ENCODE assay signal across 8 cellular contexts in the genomic region with DNA sequence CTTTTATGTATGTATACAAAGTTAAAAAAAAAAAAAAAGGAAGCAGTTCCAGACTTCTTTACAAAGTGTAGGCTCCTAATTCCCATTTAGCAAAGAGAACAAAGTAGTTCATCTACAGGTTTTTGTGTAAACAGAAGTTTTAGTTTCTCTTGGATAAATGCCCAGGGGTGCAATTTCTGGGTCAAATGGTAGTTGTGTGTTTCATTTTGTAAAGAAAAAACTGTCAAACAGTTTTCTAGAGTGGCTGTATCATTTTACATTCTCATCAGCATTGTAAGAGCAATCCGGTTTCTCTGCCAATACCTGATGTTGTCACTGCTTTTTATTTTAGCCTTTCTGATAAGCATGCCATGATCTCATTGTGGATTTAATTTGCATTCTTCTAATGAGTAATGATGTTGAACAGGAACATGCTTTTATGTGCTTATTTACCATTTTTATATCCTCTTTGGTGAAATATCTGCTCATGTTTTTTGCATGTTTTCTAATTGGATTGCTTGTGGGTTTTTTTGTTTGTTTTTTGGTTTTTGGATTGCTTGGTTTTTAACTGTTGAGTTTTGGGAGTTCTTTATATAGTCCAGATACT. TPM values are rescaled to one million over a fixed set of nuclear protein-coding genes. Genes with fewer than 3 reads are reported as not detected.
DNase-seq lines count a peak whose midpoint lies in the region; ATAC-seq and TF ChIP-seq lines count a peak whose summit lies in the region.

No MANE protein-coding gene starts in this region.

- intact Hi-C loops in CD8-positive, alpha-beta T cell (cut with DNase I, micrococcal nuclease): no loop called here
- intact Hi-C loops in upper lobe of right lung (cut with DNase I): no loop called here

- H3K36me3 Mint-ChIP-seq in CD8-positive, alpha-beta T cell: peaks cover 30% of the 10 kb centered on the region
- H3K36me3 Mint-ChIP-seq in endodermal cell (ENCODE audit: low read depth): peaks cover 8% of the 10 kb centered on the region

- WGBS in endodermal cell (ENCODE audit: insufficient coverage in 1 of 2, insufficient read length in 1 of 2), 2 experiments: 91 to 100% methylated on average over 1 of the region's 1 CpG

- peaks cover 9% of the 10 kb centered on the region for H3K36me3 ChIP-seq in CD8-positive, alpha-beta T cell (ENCODE audit: insufficient read depth, low read length)
- H3K36me3 ChIP-seq in upper lobe of right lung (no peaks in the 10 kb centered on the region), endodermal cell (ENCODE audit: control insufficient read depth, insufficient read depth, low read length) (no peaks in the 10 kb centered on the region)

- H3K27ac ChIP-seq in CD8-positive, alpha-beta T cell (ENCODE audit: low read depth, low read length): no peak overlapping the region
- H3K27ac ChIP-seq in upper lobe of right lung: peak overlapping the region; percentile 18
- H3K27ac ChIP-seq in endodermal cell (ENCODE audit: low read depth, low read length): no peak overlapping the region

- no peak for ATAC-seq in CD8-positive, alpha-beta T cell
- ATAC-seq in upper lobe of right lung: no peak

- TF ChIP-seq CTCF in CD8-positive, alpha-beta T cell (IDR thresholded peaks at IDR 0.05): no peak
- TF ChIP-seq CTCF in fibroblast of mammary gland (conservative IDR thresholded peaks at IDR 0.05; ENCODE audit: control insufficient read depth, insufficient read depth, low read depth, low read length): no peak
- no peak for TF ChIP-seq CTCF in upper lobe of right lung (IDR thresholded peaks at IDR 0.05)
- TF ChIP-seq CTCF in endodermal cell (conservative IDR thresholded peaks at IDR 0.05): no peak

- H3K4me3 ChIP-seq in CD8-positive, alpha-beta T cell (ENCODE audit: low read depth, low read length): no peak overlapping the region
- H3K4me3 ChIP-seq in fibroblast of mammary gland (ENCODE audit: control insufficient read depth, low read depth, low read length): no peak overlapping the region
- H3K4me3 ChIP-seq in upper lobe of right lung: no peak overlapping the region
- no peak overlapping the region for H3K4me3 ChIP-seq in endodermal cell (ENCODE audit: low read length)

- H3K4me1 ChIP-seq in CD8-positive, alpha-beta T cell (ENCODE audit: insufficient read depth, low read length): peaks cover 5% of the 10 kb centered on the region
- H3K4me1 ChIP-seq in upper lobe of right lung: peaks cover 11% of the 10 kb centered on the region
- no peaks in the 10 kb centered on the region for H3K4me1 ChIP-seq in endodermal cell (ENCODE audit: control insufficient read depth, insufficient read depth, low read length)

- no peaks in the 10 kb centered on the region for H3K27me3 Mint-ChIP-seq in CD8-positive, alpha-beta T cell (ENCODE audit: low read depth)
- no peaks in the 10 kb centered on the region for H3K27me3 Mint-ChIP-seq in endodermal cell (ENCODE audit: insufficient read depth)

- H3K4me3 Mint-ChIP-seq in CD8-positive, alpha-beta T cell: no peak overlapping the region
- H3K4me3 Mint-ChIP-seq in endodermal cell: no peak overlapping the region

- in situ Hi-C loops in KBM-7 (cut with MboI; ENCODE audit: low pct_unique_long_range_greater_than_20kb, low sequenced_read_pairs): no loop called here

- CTCF ChIA-PET in CD8-positive, alpha-beta T cell (lab: Charles Lee): no interaction called here

- H3K9ac ChIP-seq in endodermal cell (ENCODE audit: extremely low read depth, low read length, poor library complexity, severe bottlenecking): no peak overlapping the region

- H3K9me3 ChIP-seq in CD8-positive, alpha-beta T cell (ENCODE audit: low read length): no peaks in the 10 kb centered on the region
- H3K9me3 ChIP-seq in upper lobe of right lung (no peaks in the 10 kb centered on the region), endodermal cell (ENCODE audit: control insufficient read depth, low read length) (no peaks in the 10 kb centered on the region)

- H3K27me3 ChIP-seq in CD8-positive, alpha-beta T cell (ENCODE audit: insufficient read depth, low read length): no peaks in the 10 kb centered on the region
- no peaks in the 10 kb centered on the region for H3K27me3 ChIP-seq in upper lobe of right lung
- no peaks in the 10 kb centered on the region for H3K27me3 ChIP-seq in endodermal cell (ENCODE audit: control insufficient read depth, insufficient read depth, low read length, poor library complexity, severe bottlenecking)

- POLR2A ChIA-PET in CD8-positive, alpha-beta T cell (lab: Charles Lee): no interaction called here

- peak overlapping the region; percentile 80 for H3K27ac Mint-ChIP-seq in CD8-positive, alpha-beta T cell
- H3K27ac Mint-ChIP-seq in endodermal cell: no peak overlapping the region

- H3K9me3 Mint-ChIP-seq in CD8-positive, alpha-beta T cell: no peaks in the 10 kb centered on the region
- no peaks in the 10 kb centered on the region for H3K9me3 Mint-ChIP-seq in endodermal cell

- DNase-seq in CD8-positive, alpha-beta T cell: no peak
- DNase-seq in HCEC 1CT (peak; percentile 44), NCI-H2196 treated with DMSO at 0.1 percent for 48 hours (lab: John Stamatoyannopoulos, UW; ENCODE audit: unreplicated experiment) (peak; percentile 65), fibroblast of mammary gland (ENCODE audit: low read depth) (peak; percentile 69), upper lobe of right lung (no peak), endodermal cell (no peak), NCI-H82 treated with DMSO at 0.1 percent for 48 hours (lab: John Stamatoyannopoulos, UW; ENCODE audit: unreplicated experiment) (no peak), KBM-7 (no peak)

- peaks cover 39% of the 10 kb centered on the region for H3K4me1 Mint-ChIP-seq in CD8-positive, alpha-beta T cell (ENCODE audit: low read depth)
- H3K4me1 Mint-ChIP-seq in endodermal cell: peaks cover 5% of the 10 kb centered on the region

RNA-seq across cellular contexts. Expression of gene PSME4, which starts 16.6 kb away (rescaled TPM):
- total RNA-seq in CD8-positive, alpha-beta T cell: 100 to 1,000 TPM in 1 of 2 experiments, 10 to 100 TPM in 1; 98.8 to 107 TPM
- total RNA-seq in upper lobe of right lung (44.5 TPM), endodermal cell (100 to 1,000 TPM in 1 of 2 donors, 10 to 100 TPM in 1; 90.6 to 116 TPM)
- 54.4 TPM for polyA plus RNA-seq in endodermal cell (2013, experiment 1 of 2)
- 51.6 TPM for polyA plus RNA-seq in endodermal cell (2013, experiment 2 of 2)

Comparison
In these comparisons a context has a peak if more than half of its experiments do, and no peak if none do; other contexts are left out.
1. DNase-seq: peak in HCEC 1CT (single experiment), NCI-H2196 treated with DMSO at 0.1 percent for 48 hours (single experiment) and fibroblast of mammary gland (single experiment); none in CD8-positive, alpha-beta T cell (0 of 7), upper lobe of right lung (single experiment), endodermal cell (single experiment), NCI-H82 treated with DMSO at 0.1 percent for 48 hours (single experiment) and KBM-7 (single experiment).